In genomic region chr15:81188354-81188753, GRCh38 we compare ENCODE assay signal across 38 cellular contexts. TPM values are rescaled to one million over a fixed set of nuclear protein-coding genes. Genes with fewer than 3 reads are reported as not detected.
"Had no signal": no experiment of that assay in that cellular context is flagged by ENCODE, and none has a peak within 500 bp of the region (broad histone marks: within the 10 kb centered on the region; RNA-seq: fewer than 3 reads in every experiment).

No MANE protein-coding gene starts in this region.

- H3K27ac ChIP-seq: body of pancreas, SJCRH30, SK-N-MC, WERI-Rb-1 had no signal

- H3K36me3 Mint-ChIP-seq: activated naive CD8-positive, alpha-beta T cell treated with anti-CD3 and anti-CD28 coated beads for 36 hours had no signal

- H3K4me1 ChIP-seq: Peyer's patch, SJCRH30 had no signal

- FAIRE-seq: astrocyte, bronchial epithelial cell had no signal

- H3K9me3 Mint-ChIP-seq: activated CD4-positive, alpha-beta memory T cell treated with anti-CD3 and anti-CD28 coated beads, Interleukin-2, amount 10 ng/mL, durations not matched to agents 7 days and 5 days; activated naive CD8-positive, alpha-beta T cell treated with anti-CD3 and anti-CD28 coated beads for 36 hours; activated T-cell treated with anti-CD3 and anti-CD28 coated beads, Interleukin-2, amount 50 U/mL, for 72 hours; activated T-helper 17 cell treated with anti-CD3 and anti-CD28 coated beads, Interleukin-2, amount 50 U/mL, for 72 hours had no signal

- ATAC-seq: activated T-cell treated with anti-CD3 and anti-CD28 coated beads, Interleukin-2, amount 50 U/mL, for 72 hours; activated T-helper 17 cell treated with anti-CD3 and anti-CD28 coated beads, Interleukin-2, amount 50 U/mL, for 72 hours; body of pancreas; PC-3 had no signal

- H3K4me3 ChIP-seq: body of pancreas, Peyer's patch, SJCRH30, SK-N-MC had no signal

- H3K4me3 Mint-ChIP-seq: activated CD4-positive, alpha-beta memory T cell treated with anti-CD3 and anti-CD28 coated beads, Interleukin-2, amount 10 ng/mL, durations not matched to agents 7 days and 5 days; activated naive CD8-positive, alpha-beta T cell treated with anti-CD3 and anti-CD28 coated beads for 36 hours; activated T-cell treated with anti-CD3 and anti-CD28 coated beads, Interleukin-2, amount 50 U/mL, for 72 hours; activated T-helper 17 cell treated with anti-CD3 and anti-CD28 coated beads, Interleukin-2, amount 50 U/mL, for 72 hours had no signal

- H3K36me3 ChIP-seq: Peyer's patch, SJCRH30, WERI-Rb-1 had no signal

- H3K9me3 ChIP-seq: body of pancreas, Peyer's patch, SJCRH30 had no signal

- H3K27me3 ChIP-seq: body of pancreas, Peyer's patch, SJCRH30 had no signal

- H3K4me1 Mint-ChIP-seq: activated T-helper 17 cell treated with anti-CD3 and anti-CD28 coated beads, Interleukin-2, amount 50 U/mL, for 72 hours had no signal

- DNase-seq: activated CD4-positive, alpha-beta memory T cell treated with anti-CD3 and anti-CD28 coated beads, Interleukin-2, amount 10 ng/mL, durations not matched to agents 7 days and 5 days; activated CD4-positive, alpha-beta T cell treated with anti-CD3 and anti-CD28 coated beads for 1 hour; activated CD4-positive, alpha-beta T cell treated with anti-CD3 and anti-CD28 coated beads for 48 hours; activated CD4-positive, CD25-positive, alpha-beta regulatory T cell; activated effector memory CD4-positive, alpha-beta T cell treated with anti-CD3 and anti-CD28 coated beads, Interleukin-2, amount 50 U/mL, for 16 hours; activated naive CD4-positive, alpha-beta T cell; activated naive CD4-positive, alpha-beta T cell treated with anti-CD3 and anti-CD28 coated beads, Interleukin-2, amount 50 U/mL, for 16 hours; activated naive CD8-positive, alpha-beta T cell treated with anti-CD3 and anti-CD28 coated beads for 36 hours; activated T-cell treated with anti-CD3 and anti-CD28 coated beads, Interleukin-2, amount 50 U/mL, for 1 hour; activated T-cell treated with anti-CD3 and anti-CD28 coated beads, Interleukin-2, amount 50 U/mL, for 72 hours; amygdala; body of pancreas; caudate nucleus; NCI-H1092 treated with DMSO at 0.1 percent for 48 hours; NCI-H1417; NCI-H146; NCI-H187; NCI-H2029 treated with DMSO at 0.1 percent for 48 hours; NCI-H2107; NCI-H2171; NCI-H510A; NCI-H526; NCI-H748 treated with DMSO at 0.1 percent for 48 hours; NK-92 treated with Interleukin-12 subunit alpha and Interleukin-12 subunit beta, amount 100 ng/mL, for 24 hours; PC-3; Peyer's patch; Right ventricle myocardium superior; SJCRH30; T1000; WERI-Rb-1 had no signal

- H3K27ac Mint-ChIP-seq: activated CD4-positive, alpha-beta memory T cell treated with anti-CD3 and anti-CD28 coated beads, Interleukin-2, amount 10 ng/mL, durations not matched to agents 7 days and 5 days; activated naive CD8-positive, alpha-beta T cell treated with anti-CD3 and anti-CD28 coated beads for 36 hours; activated T-cell treated with anti-CD3 and anti-CD28 coated beads, Interleukin-2, amount 50 U/mL, for 72 hours; activated T-helper 17 cell treated with anti-CD3 and anti-CD28 coated beads, Interleukin-2, amount 50 U/mL, for 72 hours had no signal

RNA-seq across cellular contexts. Expression of gene IL16, which starts 8.3 kb away (rescaled TPM):
- total RNA-seq: M059J had no signal

RNA-seq across cellular contexts. Expression of gene CFAP161, which starts 54.3 kb away (rescaled TPM):
- total RNA-seq: activated CD4-positive, alpha-beta memory T cell treated with anti-CD3 and anti-CD28 coated beads, Interleukin-2, amount 10 ng/mL, durations not matched to agents 7 days and 5 days; activated CD8-positive, alpha-beta memory T cell treated with anti-CD3 and anti-CD28 coated beads for 36 hours; activated naive CD8-positive, alpha-beta T cell treated with anti-CD3 and anti-CD28 coated beads for 36 hours; body of pancreas; M059J; SJCRH30; T-helper 1 cell treated with Interleukin-12 subunit alpha and Interleukin-12 subunit beta and Interleukin-4 antibody, amounts not matched to agents 30 ng/mL and 1 ng/mL, for 36 hours; T-helper 2 cell treated with Interferon-gamma antibody and Interleukin-4, amounts not matched to agents 100 ng/mL and 5 ng/mL, for 36 hours had no signal
